ENCODE assay signal across 8 cellular contexts in the genomic region with DNA sequence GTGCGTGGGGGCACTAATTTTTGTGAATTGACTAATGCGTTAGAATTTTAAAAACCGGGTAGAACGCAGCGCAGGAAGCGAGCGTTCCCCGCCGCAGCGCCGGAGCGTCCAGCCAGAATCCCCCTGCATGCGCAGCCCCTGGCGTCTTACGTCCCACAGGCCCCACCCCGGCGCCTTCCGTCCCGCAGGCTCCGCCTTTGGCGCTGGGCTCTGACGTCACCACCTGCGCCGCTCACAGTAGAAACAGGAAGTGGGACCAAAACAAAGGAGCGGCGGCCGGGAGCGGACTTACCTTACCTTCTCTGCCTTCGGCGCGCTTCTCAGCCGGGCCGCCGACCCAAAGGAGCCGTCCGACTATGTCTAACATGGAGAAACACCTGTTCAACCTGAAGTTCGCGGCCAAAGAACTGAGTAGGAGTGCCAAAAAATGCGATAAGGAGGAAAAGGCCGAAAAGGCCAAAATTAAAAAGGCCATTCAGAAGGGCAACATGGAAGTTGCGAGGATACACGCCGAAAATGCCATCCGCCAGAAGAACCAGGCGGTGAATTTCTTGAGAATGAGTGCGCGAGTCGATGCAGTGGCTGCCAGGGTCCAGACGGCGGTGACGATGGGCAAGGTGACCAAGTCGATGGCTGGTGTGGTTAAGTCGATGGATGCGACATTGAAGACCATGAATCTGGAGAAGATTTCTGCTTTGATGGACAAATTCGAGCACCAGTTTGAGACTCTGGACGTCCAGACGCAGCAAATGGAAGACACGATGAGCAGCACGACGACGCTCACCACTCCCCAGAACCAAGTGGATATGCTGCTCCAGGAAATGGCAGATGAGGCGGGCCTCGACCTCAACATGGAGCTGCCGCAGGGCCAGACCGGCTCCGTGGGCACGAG. TPM values are rescaled to one million over a fixed set of nuclear protein-coding genes. Genes with fewer than 3 reads are reported as not detected.
DNase-seq lines count a peak whose midpoint lies in the region; ATAC-seq, FAIRE-seq and TF ChIP-seq lines count a peak whose summit lies in the region.

A gene with protein sequence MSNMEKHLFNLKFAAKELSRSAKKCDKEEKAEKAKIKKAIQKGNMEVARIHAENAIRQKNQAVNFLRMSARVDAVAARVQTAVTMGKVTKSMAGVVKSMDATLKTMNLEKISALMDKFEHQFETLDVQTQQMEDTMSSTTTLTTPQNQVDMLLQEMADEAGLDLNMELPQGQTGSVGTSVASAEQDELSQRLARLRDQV (plus strand): TSS at position 258 of the 892 bp plus-strand sequence. CDS start 99 bp downstream, at position 357.

- no peak for TF ChIP-seq CTCF in GM10266 (IDR thresholded peaks at IDR 0.05; ENCODE audit: control insufficient read depth, insufficient read depth, low read depth, missing control alignments)
- no peak for TF ChIP-seq CTCF in SU-DHL-6 (IDR thresholded peaks at IDR 0.05; ENCODE audit: insufficient read depth, low read length, poor library complexity, severe bottlenecking)
- TF ChIP-seq CTCF in pancreas (IDR thresholded peaks at IDR 0.05): no peak
- TF ChIP-seq CTCF in tibial artery (IDR thresholded peaks at IDR 0.05): peak in 1 of 2 experiments; percentile 6

- no peaks in the 10 kb centered on the region for H3K9me3 ChIP-seq in SU-DHL-6 (ENCODE audit: insufficient read depth, low read length)
- no peaks in the 10 kb centered on the region for H3K9me3 ChIP-seq in pancreas
- H3K9me3 ChIP-seq in tibial artery: no peaks in the 10 kb centered on the region

- no peaks in the 10 kb centered on the region for H3K36me3 ChIP-seq in SU-DHL-6 (ENCODE audit: low read length)
- no peaks in the 10 kb centered on the region for H3K36me3 ChIP-seq in pancreas
- peaks cover 6 to 28% (median 11%) of the 10 kb centered on the region in 3 donors for H3K36me3 ChIP-seq in tibial artery

- H3K79me2 ChIP-seq in SU-DHL-6 (ENCODE audit: insufficient read depth, low read length): peaks cover 23% of the 10 kb centered on the region

- no peaks in the 10 kb centered on the region for H3K9me2 ChIP-seq in SU-DHL-6 (replicated peaks; ENCODE audit: insufficient read depth, low read length)

- peak within 1 kb of the TSS; percentile 82 for H3K9ac ChIP-seq in SU-DHL-6 (ENCODE audit: low read length)

- peak within 1 kb of the TSS; percentile 97 for H2AFZ ChIP-seq in SU-DHL-6 (ENCODE audit: low read depth, low read length, severe bottlenecking)

- H3K27me3 ChIP-seq in SU-DHL-6 (ENCODE audit: low read length): no peaks in the 10 kb centered on the region
- no peaks in the 10 kb centered on the region for H3K27me3 ChIP-seq in pancreas
- H3K27me3 ChIP-seq in tibial artery: no peaks in the 10 kb centered on the region

- DNase-seq in GM10266 (ENCODE audit: extremely low spot score) (peak; percentile 91), NCI-H128 (lab: John Stamatoyannopoulos, UW; ENCODE audit: unreplicated experiment) (peak; percentile 95), Right ventricle myocardium inferior (ENCODE audit: missing footprints) (peak; percentile 100), pancreas (peak; percentile 95 to 99 (median 97)), tibial artery (peak; percentile 98 to 99)
- DNase-seq in activated naive CD8-positive, alpha-beta T cell treated with anti-CD3 and anti-CD28 coated beads, Interleukin-2, amount 50 U/mL, for 16 hours (ENCODE audit: low read depth, low spot score): peak; percentile 94

- H4K20me1 ChIP-seq in SU-DHL-6 (ENCODE audit: low read depth, low read length): no peaks in the 10 kb centered on the region

- H3K4me3 ChIP-seq in SU-DHL-6 (ENCODE audit: insufficient read depth, low read length, poor library complexity, severe bottlenecking): peak within 1 kb of the TSS; percentile 98
- peak within 1 kb of the TSS; percentile 62 to 82 (median 72) for H3K4me3 ChIP-seq in pancreas
- H3K4me3 ChIP-seq in tibial artery: peak within 1 kb of the TSS; percentile 78 to 87

- 0% methylated on average over 67 of the region's 67 CpGs for WGBS in pancreas, 2 donors

- no peak for FAIRE-seq in pancreas (lab: Jason Lieb, UNC)

- intact Hi-C loops in Right ventricle myocardium inferior (cut with DNase I) (loop anchor here (2.0 to 5.0 kb wide), 4 partner anchors 44 to 131 kb away; a partner anchor contains a TSS), pancreas (cut with DNase I) (no loop called here), tibial artery (cut with DNase I; ENCODE audit: low total_unique reads) (loop anchor here (10.0 kb wide), 2 partner anchors 53 to 677 kb away; a partner anchor contains a TSS)

- H3K4me1 ChIP-seq in pancreas: peaks cover 13 to 16% (median 15%) of the 10 kb centered on the region in 3 donors
- peaks cover 0 to 49% (median 21%) of the 10 kb centered on the region in 4 donors for H3K4me1 ChIP-seq in tibial artery

- H3K4me2 ChIP-seq in SU-DHL-6 (ENCODE audit: low read depth, low read length, poor library complexity, severe bottlenecking): peak within 1 kb of the TSS; percentile 97

- peak within 1 kb of the TSS; percentile 32; the same call in 1 of the 2 replicates for H3K27ac ChIP-seq in SU-DHL-6 (ENCODE audit: low read depth, low read length)
- H3K27ac ChIP-seq in pancreas: peak within 1 kb of the TSS; percentile 80 to 88 (median 82)
- peak within 1 kb of the TSS; percentile 90 to 91 for H3K27ac ChIP-seq in tibial artery

- ATAC-seq in HG02642 (IDR thresholded peaks at IDR 0.05; ENCODE audit: poor library complexity, unreplicated experiment) (peak; percentile 97), Right ventricle myocardium inferior (peak; percentile 98), pancreas (peak; percentile 97 to 99 (median 98))

- no peaks in the 10 kb centered on the region for H3F3A ChIP-seq in SU-DHL-6 (ENCODE audit: insufficient read depth)

RNA-seq across cellular contexts. Expression of the gene that starts here (rescaled TPM):
- total RNA-seq in Right ventricle myocardium inferior (28.6 TPM), pancreas (10 to 100 TPM; 10.4 to 22.0 (median 13.3) TPM)
- polyA plus RNA-seq in pancreas: 10 to 100 TPM in 1 of 2 donors, 1 to 10 TPM in 1; 9.5 to 19.6 TPM

Comparison
In these comparisons a context has a peak if more than half of its experiments do, and no peak if none do; other contexts are left out.
1. Peak in every context shown above with its lines: DNase-seq, ATAC-seq, H3K4me3 ChIP-seq and H3K27ac ChIP-seq.
2. H3K27ac ChIP-seq: peak in every context shown above with its lines; median percentile 90 in tibial artery; 82 in pancreas; 32 in SU-DHL-6.
3. intact Hi-C loops: an anchor here in Right ventricle myocardium inferior (2.0 to 5.0 kb wide) and tibial artery (10.0 kb wide); none called in pancreas.